ENCODE assay signal across 13 cellular contexts in the genomic region with DNA sequence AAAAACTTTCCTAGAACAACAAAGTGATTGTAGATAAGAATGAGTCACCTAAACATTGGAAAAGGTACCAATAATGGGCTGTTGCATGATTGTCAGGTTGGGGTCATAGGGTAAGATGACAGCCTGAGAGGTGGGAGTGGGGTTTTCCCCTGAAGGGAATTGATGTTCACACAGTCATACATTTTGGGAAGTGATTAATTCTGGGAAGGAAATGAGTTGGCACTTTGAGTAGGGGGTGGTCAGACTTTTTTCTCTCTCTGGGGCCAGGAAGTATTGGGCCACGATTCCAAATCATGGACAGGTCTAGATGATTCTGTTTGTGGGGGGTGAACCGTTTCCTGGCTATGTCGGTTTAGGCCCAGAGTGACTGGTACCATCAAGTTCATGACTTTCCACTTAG. TPM values are rescaled to one million over a fixed set of nuclear protein-coding genes. Genes with fewer than 3 reads are reported as not detected.
A peak's percentile ranks its signal among the peaks of the same experiment; 100 is the strongest.
DNase-seq lines count a peak whose midpoint lies in the region; ATAC-seq and TF ChIP-seq lines count a peak whose summit lies in the region.
"Had no signal": no experiment of that assay in that cellular context is flagged by ENCODE, and none has a peak within 500 bp of the region (broad histone marks: within the 10 kb centered on the region; RNA-seq: fewer than 3 reads in every experiment).

No MANE protein-coding gene starts in this region.

- H3K27me3 Mint-ChIP-seq in activated CD8-positive, alpha-beta T cell treated with anti-CD3 and anti-CD28 coated beads for 36 hours: no peaks in the 10 kb centered on the region

- peaks cover 66% of the 10 kb centered on the region for H3K4me1 Mint-ChIP-seq in activated CD8-positive, alpha-beta T cell treated with anti-CD3 and anti-CD28 coated beads for 36 hours (ENCODE audit: low read depth)

- DNase-seq in CD1c-positive myeloid dendritic cell (ENCODE audit: extremely low spot score): peak; percentile 81
- peak; percentile 46 for DNase-seq in activated CD8-positive, alpha-beta T cell treated with anti-CD3 and anti-CD28 coated beads for 36 hours
- peak; percentile 17 for DNase-seq in iris pigment epithelial cell (ENCODE audit: low read depth)
- DNase-seq in NCI-H345 (lab: John Stamatoyannopoulos, UW): no peak
- DNase-seq in colonic mucosa: no peak
- no peak for DNase-seq in WERI-Rb-1
- DNase-seq: KBM-7, NCI-H526 treated with DMSO at 0.1 percent for 48 hours, pancreas had no signal

- H3K4me3 ChIP-seq in colonic mucosa (no peak overlapping the region), WERI-Rb-1 (ENCODE audit: low read depth, low read length) (no peak overlapping the region)
- H3K4me3 ChIP-seq: cardiac muscle cell, pancreas had no signal

- peaks cover 22% of the 10 kb centered on the region for H3K36me3 Mint-ChIP-seq in activated CD8-positive, alpha-beta T cell treated with anti-CD3 and anti-CD28 coated beads for 36 hours (ENCODE audit: low read depth)

- no peaks in the 10 kb centered on the region for H3K9me3 ChIP-seq in colonic mucosa
- no peaks in the 10 kb centered on the region for H3K9me3 ChIP-seq in WERI-Rb-1 (ENCODE audit: severe bottlenecking)
- H3K9me3 ChIP-seq: pancreas had no signal

- no peaks in the 10 kb centered on the region for H3K27me3 ChIP-seq in colonic mucosa
- no peaks in the 10 kb centered on the region for H3K27me3 ChIP-seq in WERI-Rb-1 (ENCODE audit: insufficient read depth, low read depth, severe bottlenecking)
- H3K27me3 ChIP-seq: cardiac muscle cell, pancreas had no signal

- no peak overlapping the region for H3K4me3 Mint-ChIP-seq in activated CD8-positive, alpha-beta T cell treated with anti-CD3 and anti-CD28 coated beads for 36 hours

- peaks cover 4% of the 10 kb centered on the region for H3K4me1 ChIP-seq in colonic mucosa

- H3K9ac ChIP-seq in colonic mucosa (ENCODE audit: low read depth in 2 of 2, low read length in 2 of 2): no peak overlapping the region

- CTCF ChIA-PET in activated CD8-positive, alpha-beta T cell treated with anti-CD3 and anti-CD28 coated beads for 36 hours (lab: Charles Lee): interaction anchor here (3.1 kb wide), 1 partner anchor 13 kb away, joined by 10 read pairs; no protein-coding TSS in a partner anchor

- ATAC-seq in HG02610 (IDR thresholded peaks at IDR 0.05; ENCODE audit: unreplicated experiment) (peak; percentile 18), GM19351 (IDR thresholded peaks at IDR 0.05; ENCODE audit: unreplicated experiment) (no peak)
- ATAC-seq in activated CD8-positive, alpha-beta T cell treated with anti-CD3 and anti-CD28 coated beads for 36 hours: peak; percentile 25
- ATAC-seq: pancreas had no signal

- H3K36me3 ChIP-seq in colonic mucosa (no peaks in the 10 kb centered on the region), WERI-Rb-1 (no peaks in the 10 kb centered on the region)
- H3K36me3 ChIP-seq: cardiac muscle cell, pancreas had no signal

- H3K27ac ChIP-seq in colonic mucosa: no peak overlapping the region
- H3K27ac ChIP-seq in WERI-Rb-1: no peak overlapping the region
- H3K27ac ChIP-seq: cardiac muscle cell, pancreas, VCaP had no signal

- intact Hi-C loops in activated CD8-positive, alpha-beta T cell treated with anti-CD3 and anti-CD28 coated beads for 36 hours (cut with micrococcal nuclease): loop anchor here (2.0 kb wide), 1 partner anchor 203 kb away; no protein-coding TSS in a partner anchor
- intact Hi-C loops in colonic mucosa (cut with DNase I): no loop called here

- peak overlapping the region; percentile 86 for H3K27ac Mint-ChIP-seq in activated CD8-positive, alpha-beta T cell treated with anti-CD3 and anti-CD28 coated beads for 36 hours

- POLR2A ChIA-PET in activated CD8-positive, alpha-beta T cell treated with anti-CD3 and anti-CD28 coated beads for 36 hours (lab: Charles Lee): interaction anchor here (0.6 to 1.8 kb wide), 3 partner anchors 13 to 197 kb away, joined by 3 to 5 read pairs (median 3); no protein-coding TSS in a partner anchor

- H3K9me3 Mint-ChIP-seq in activated CD8-positive, alpha-beta T cell treated with anti-CD3 and anti-CD28 coated beads for 36 hours: peaks cover 11% of the 10 kb centered on the region

- TF ChIP-seq CTCF in activated CD8-positive, alpha-beta T cell treated with anti-CD3 and anti-CD28 coated beads for 36 hours (IDR thresholded peaks at IDR 0.05): no peak
- TF ChIP-seq CTCF in colonic mucosa (IDR thresholded peaks at IDR 0.05): no peak
- no peak for TF ChIP-seq CTCF in WERI-Rb-1 (IDR thresholded peaks at IDR 0.05; ENCODE audit: low read depth, low read length)

RNA-seq across cellular contexts. Expression of a gene that starts 36.8 kb away (rescaled TPM):
- total RNA-seq in activated CD8-positive, alpha-beta T cell treated with anti-CD3 and anti-CD28 coated beads for 36 hours: 10 to 100 TPM; 21.7 to 23.9 TPM
- total RNA-seq in colonic mucosa: under 1 TPM; 0.88 to 0.91 TPM
- total RNA-seq: cardiac muscle cell had no signal

Comparison
In these comparisons a context has a peak if more than half of its experiments do, and no peak if none do; other contexts are left out.
1. DNase-seq: peak in CD1c-positive myeloid dendritic cell (single experiment), activated CD8-positive, alpha-beta T cell treated with anti-CD3 and anti-CD28 coated beads for 36 hours (single experiment) and iris pigment epithelial cell (single experiment); none in NCI-H345 (single experiment), colonic mucosa (single experiment) and WERI-Rb-1 (single experiment).
2. RNA of a gene that starts 36.8 kb away (total RNA-seq): 21.7 to 23.9 TPM in activated CD8-positive, alpha-beta T cell treated with anti-CD3 and anti-CD28 coated beads for 36 hours; 0.88 to 0.91 TPM in colonic mucosa; every median in the first group is over 10 times any median in the second.